Comparison of ENCODE assay signal across 24 cellular contexts in the genomic region with DNA sequence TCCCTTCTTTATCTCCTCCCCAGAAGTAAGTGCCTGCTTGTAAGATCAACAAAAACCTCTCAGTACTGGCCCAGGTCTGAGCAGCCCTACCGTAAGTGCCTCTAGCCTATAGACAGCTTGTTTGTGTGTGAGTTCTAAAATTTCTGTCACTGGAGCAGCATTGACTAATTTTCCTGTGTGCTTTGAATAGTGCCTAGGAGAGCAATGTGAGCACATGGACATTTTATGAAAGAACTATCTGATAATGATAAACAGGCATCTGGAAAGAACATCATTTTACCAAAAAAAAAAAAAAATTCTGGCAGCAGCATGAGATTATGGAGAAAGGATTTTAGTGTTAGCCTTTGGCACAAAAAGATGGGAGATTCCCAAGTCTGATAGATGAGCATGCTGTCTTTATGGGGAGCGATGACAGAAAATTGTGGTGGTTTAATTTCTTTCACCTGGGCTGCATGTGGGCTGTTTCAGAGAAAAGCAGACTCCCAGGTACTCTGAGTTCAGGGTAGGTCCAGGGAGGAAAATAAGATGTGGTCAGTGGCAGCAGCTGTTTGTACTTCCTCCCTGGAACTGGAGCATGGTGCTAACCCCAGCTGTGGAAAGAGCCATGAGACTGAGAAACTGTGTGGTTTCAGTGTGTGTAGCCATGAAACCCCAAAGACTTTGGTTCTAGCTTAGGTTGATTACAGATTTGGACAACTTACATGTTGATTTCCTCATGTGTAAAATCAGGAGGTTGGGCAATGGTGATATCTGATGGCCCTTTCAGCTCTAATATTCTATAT.
DNase-seq lines count a peak whose midpoint lies in the region; ATAC-seq and TF ChIP-seq lines count a peak whose summit lies in the region.
"Had no signal": no experiment of that assay in that cellular context is flagged by ENCODE, and none has a peak within 500 bp of the region (broad histone marks: within the 10 kb centered on the region; RNA-seq: fewer than 3 reads in every experiment).

No MANE protein-coding gene starts in this region.

- H3K9ac ChIP-seq in SK-N-SH: no peak overlapping the region

- TF ChIP-seq EP300 in SK-N-SH (IDR thresholded peaks at IDR 0.05; ENCODE audit: borderline replicate concordance in 1 of 2, low read depth in 1 of 2, low read length in 1 of 2): peak in 1 of 2 experiments; percentile 92; a peak in 2 of 4 replicates

- no peaks in the 10 kb centered on the region for H3K4me1 Mint-ChIP-seq in activated CD8-positive, alpha-beta memory T cell treated with anti-CD3 and anti-CD28 coated beads, Interleukin-2, amount 10 ng/mL, durations not matched to agents 7 days and 5 days
- peaks cover 17% of the 10 kb centered on the region for H3K4me1 Mint-ChIP-seq in nephron progenitor cell
- H3K4me1 Mint-ChIP-seq: CD4-positive, CD25-positive, alpha-beta regulatory T cell had no signal

- H3K4me1 ChIP-seq in SK-N-SH (ENCODE audit: control insufficient read depth in 1 of 2, insufficient read depth in 2 of 2, low read depth in 1 of 2, low read length in 1 of 2) (peaks cover 0 to 6% of the 10 kb centered on the region in 2 experiments; a peak in 1 of 4 replicates), right atrium auricular region (no peaks in the 10 kb centered on the region)
- H3K4me1 ChIP-seq: BE2C, SJSA1 had no signal

- peak overlapping the region in 1 of 2 experiments; percentile 77; a peak in 2 of 4 replicates for H3K27ac ChIP-seq in SK-N-SH (ENCODE audit: low read depth in 2 of 2, low read length in 1 of 2)
- H3K27ac ChIP-seq in right atrium auricular region: no peak overlapping the region
- H3K27ac ChIP-seq: PC-9, SJSA1 had no signal

- WGBS in SK-N-SH (ENCODE audit: low lambda C conversion rate): 6% methylated on average over 2 of the region's 2 CpGs

- ATAC-seq in activated CD8-positive, alpha-beta memory T cell treated with anti-CD3 and anti-CD28 coated beads, Interleukin-2, amount 10 ng/mL, durations not matched to agents 7 days and 5 days: no peak
- no peak for ATAC-seq in GM18519 (IDR thresholded peaks at IDR 0.05; ENCODE audit: low FRiP score, unreplicated experiment)
- ATAC-seq: HepG2 had no signal

- no peaks in the 10 kb centered on the region for H3K9me2 ChIP-seq in SK-N-SH

- no peaks in the 10 kb centered on the region for H3K79me2 ChIP-seq in SK-N-SH (ENCODE audit: insufficient read depth)

- H3K4me3 Mint-ChIP-seq in activated CD8-positive, alpha-beta memory T cell treated with anti-CD3 and anti-CD28 coated beads, Interleukin-2, amount 10 ng/mL, durations not matched to agents 7 days and 5 days: no peak overlapping the region
- H3K4me3 Mint-ChIP-seq in nephron progenitor cell: no peak overlapping the region
- H3K4me3 Mint-ChIP-seq: CD4-positive, CD25-positive, alpha-beta regulatory T cell had no signal

- H3K36me3 Mint-ChIP-seq in activated CD8-positive, alpha-beta memory T cell treated with anti-CD3 and anti-CD28 coated beads, Interleukin-2, amount 10 ng/mL, durations not matched to agents 7 days and 5 days: no peaks in the 10 kb centered on the region
- H3K36me3 Mint-ChIP-seq in nephron progenitor cell (ENCODE audit: low read depth): peaks cover 4% of the 10 kb centered on the region
- H3K36me3 Mint-ChIP-seq: CD4-positive, CD25-positive, alpha-beta regulatory T cell had no signal

- no peaks in the 10 kb centered on the region for H3K27me3 Mint-ChIP-seq in activated CD8-positive, alpha-beta memory T cell treated with anti-CD3 and anti-CD28 coated beads, Interleukin-2, amount 10 ng/mL, durations not matched to agents 7 days and 5 days
- H3K27me3 Mint-ChIP-seq in nephron progenitor cell (ENCODE audit: low read depth, poor library complexity): no peaks in the 10 kb centered on the region
- H3K27me3 Mint-ChIP-seq: CD4-positive, CD25-positive, alpha-beta regulatory T cell had no signal

- peak overlapping the region; percentile 13 for H3K27ac Mint-ChIP-seq in activated CD8-positive, alpha-beta memory T cell treated with anti-CD3 and anti-CD28 coated beads, Interleukin-2, amount 10 ng/mL, durations not matched to agents 7 days and 5 days
- peak overlapping the region; percentile 78 for H3K27ac Mint-ChIP-seq in nephron progenitor cell
- H3K27ac Mint-ChIP-seq: CD4-positive, CD25-positive, alpha-beta regulatory T cell had no signal

- DNase-seq in activated CD8-positive, alpha-beta memory T cell treated with anti-CD3 and anti-CD28 coated beads, Interleukin-2, amount 10 ng/mL, durations not matched to agents 7 days and 5 days: no peak
- DNase-seq in activated CD8-positive, alpha-beta memory T cell treated with anti-CD3 and anti-CD28 coated beads, Interleukin-2, amount 50 U/mL, for 48 hours: no peak
- DNase-seq in SK-N-SH (peak; percentile 36), nephron progenitor cell (no peak), right atrium auricular region (ENCODE audit: low spot score) (no peak), T1000 (lab: John Stamatoyannopoulos, UW) (no peak)
- DNase-seq: 8988T; ACHN; BE2C; CD4-positive, CD25-positive, alpha-beta regulatory T cell; COR-L47; DMS53; HCEC 1CT; Kasumi-1; NCI-H2029; NCI-H446 treated with DMSO at 0.1 percent for 48 hours; NCI-H526; NCI-H82; PC-9; Right ventricle myocardium superior; SW 1271 had no signal

- H3K36me3 ChIP-seq in SK-N-SH (replicated peaks in 1 of 2; ENCODE audit: control insufficient read depth in 1 of 2, insufficient read depth in 2 of 2, low read length in 1 of 2): no peaks in the 10 kb centered on the region
- H3K36me3 ChIP-seq in right atrium auricular region: no peaks in the 10 kb centered on the region
- H3K36me3 ChIP-seq: BE2C, SJSA1 had no signal

- H3K4me3 ChIP-seq in SK-N-SH (ENCODE audit: low read depth in 2 of 2, low read length in 1 of 2) (no peak overlapping the region), right atrium auricular region (no peak overlapping the region)
- H3K4me3 ChIP-seq: PC-9, SJSA1 had no signal

- POLR2A ChIA-PET in SK-N-SH (lab: Yijun Ruan, JAX): interaction anchor here (0.9 kb wide), 1 partner anchor 11 kb away, joined by 4 read pairs; no protein-coding TSS in a partner anchor

- H2AFZ ChIP-seq in SK-N-SH (ENCODE audit: low read depth): no peak overlapping the region

- no peaks in the 10 kb centered on the region for H4K20me1 ChIP-seq in SK-N-SH (ENCODE audit: insufficient read depth)

- H3F3A ChIP-seq in SK-N-SH (replicated peaks; ENCODE audit: insufficient read depth): no peaks in the 10 kb centered on the region

- no peaks in the 10 kb centered on the region for H3K9me3 ChIP-seq in SK-N-SH
- H3K9me3 ChIP-seq in right atrium auricular region: no peaks in the 10 kb centered on the region
- H3K9me3 ChIP-seq: BE2C, SJSA1 had no signal

- no peak for TF ChIP-seq CTCF in SK-N-SH (IDR thresholded peaks at IDR 0.05)
- no peak for TF ChIP-seq CTCF in nephron progenitor cell (IDR thresholded peaks at IDR 0.05)
- no peak for TF ChIP-seq CTCF in right atrium auricular region (IDR thresholded peaks at IDR 0.05)

- peaks cover 4% of the 10 kb centered on the region for H3K9me3 Mint-ChIP-seq in activated CD8-positive, alpha-beta memory T cell treated with anti-CD3 and anti-CD28 coated beads, Interleukin-2, amount 10 ng/mL, durations not matched to agents 7 days and 5 days (ENCODE audit: low read depth)
- H3K9me3 Mint-ChIP-seq in nephron progenitor cell: peaks cover 9% of the 10 kb centered on the region

- CTCF ChIA-PET in activated CD8-positive, alpha-beta memory T cell treated with anti-CD3 and anti-CD28 coated beads, Interleukin-2, amount 10 ng/mL, durations not matched to agents 7 days and 5 days (lab: Charles Lee): no interaction called here
- CTCF ChIA-PET in SK-N-SH (lab: Yijun Ruan, JAX): interaction anchor here (1.0 to 1.2 kb wide), 4 partner anchors 11 to 421 kb away, joined by 3 to 4 read pairs (median 4); no protein-coding TSS in a partner anchor

- H3K27me3 ChIP-seq in SK-N-SH (ENCODE audit: insufficient read depth) (no peaks in the 10 kb centered on the region), right atrium auricular region (no peaks in the 10 kb centered on the region)
- H3K27me3 ChIP-seq: BE2C, SJSA1 had no signal

- TF ChIP-seq RAD21 in SK-N-SH (IDR thresholded peaks at IDR 0.05; ENCODE audit: low read length): peak; percentile 28; the same call in 1 of the 2 replicates

- H3K4me2 ChIP-seq in SK-N-SH: no peak overlapping the region
- H3K4me2 ChIP-seq: PC-9 had no signal

TF ChIP-seq in SK-N-SH, 30 proteins besides CTCF, POLR2A, EP300 and RAD21:
- TF ChIP-seq GATA2 (CRISPR knock-in tag; IDR thresholded peaks at IDR 0.05) (peak; percentile 90), RXRA (IDR thresholded peaks at IDR 0.05; ENCODE audit: borderline replicate concordance, low read depth) (no peak), MXI1 (IDR thresholded peaks at IDR 0.05; ENCODE audit: low read depth, low read length) (peak; percentile 89), CHD2 (IDR thresholded peaks at IDR 0.05; ENCODE audit: low read length, partially characterized antibody) (peak; percentile 89), RCOR1 (IDR thresholded peaks at IDR 0.05; ENCODE audit: low read length) (peak; percentile 60; the same call in 1 of the 2 replicates)
- TF ChIP-seq, protein P1, sequence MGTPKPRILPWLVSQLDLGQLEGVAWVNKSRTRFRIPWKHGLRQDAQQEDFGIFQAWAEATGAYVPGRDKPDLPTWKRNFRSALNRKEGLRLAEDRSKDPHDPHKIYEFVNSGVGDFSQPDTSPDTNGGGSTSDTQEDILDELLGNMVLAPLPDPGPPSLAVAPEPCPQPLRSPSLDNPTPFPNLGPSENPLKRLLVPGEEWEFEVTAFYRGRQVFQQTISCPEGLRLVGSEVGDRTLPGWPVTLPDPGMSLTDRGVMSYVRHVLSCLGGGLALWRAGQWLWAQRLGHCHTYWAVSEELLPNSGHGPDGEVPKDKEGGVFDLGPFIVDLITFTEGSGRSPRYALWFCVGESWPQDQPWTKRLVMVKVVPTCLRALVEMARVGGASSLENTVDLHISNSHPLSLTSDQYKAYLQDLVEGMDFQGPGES (IDR thresholded peaks at IDR 0.05; ENCODE audit: low read depth, low read length): no peak
TF ChIP-seq in SK-N-SH: peak in this region for 4.
